Comparison of ENCODE assay signal across 9 cellular contexts in genomic region chr1:42938596-42939184, GRCh38. TPM values are rescaled to one million over a fixed set of nuclear protein-coding genes. Genes with fewer than 3 reads are reported as not detected.
A peak's percentile ranks its signal among the peaks of the same experiment; 100 is the strongest.
DNase-seq lines count a peak whose midpoint lies in the region; ATAC-seq and TF ChIP-seq lines count a peak whose summit lies in the region.
"Had no signal": no experiment of that assay in that cellular context is flagged by ENCODE, and none has a peak within 500 bp of the region (broad histone marks: within the 10 kb centered on the region; RNA-seq: fewer than 3 reads in every experiment).

No MANE protein-coding gene starts in this region.

- TF ChIP-seq CTCF in heart left ventricle (IDR thresholded peaks at IDR 0.05): no peak

- peaks cover 37 to 58% of the 10 kb centered on the region in 2 donors for H3K36me3 Mint-ChIP-seq in activated naive CD4-positive, alpha-beta T cell treated with anti-CD3 and anti-CD28 coated beads, Interleukin-2, amount 50 U/mL, for 72 hours

- H3K27ac ChIP-seq in heart left ventricle (peak overlapping the region in 1 of 12 donors; percentile 73), mucosa of rectum (ENCODE audit: low read depth in 2 of 2, low read length in 2 of 2) (peak overlapping the region; percentile 85 to 87), aorta (ENCODE audit: low read depth in 1 of 2, low read length in 2 of 2) (peak overlapping the region; percentile 1 to 93)
- H3K27ac ChIP-seq: gastroesophageal sphincter had no signal

- intact Hi-C loops in cardiac septum (cut with DNase I): no loop called here
- intact Hi-C loops in heart left ventricle (cut with DNase I): no loop called here
- intact Hi-C loops in aorta (cut with DNase I): no loop called here

- H3K9me3 ChIP-seq in heart left ventricle (no peaks in the 10 kb centered on the region), mucosa of rectum (ENCODE audit: control insufficient read depth in 2 of 2, low read length in 2 of 2) (no peaks in the 10 kb centered on the region), aorta (ENCODE audit: control insufficient read depth, low read length) (no peaks in the 10 kb centered on the region)
- H3K9me3 ChIP-seq: gastroesophageal sphincter had no signal

- no peaks in the 10 kb centered on the region for H3K9me3 Mint-ChIP-seq in activated naive CD4-positive, alpha-beta T cell treated with anti-CD3 and anti-CD28 coated beads, Interleukin-2, amount 50 U/mL, for 72 hours

- H3K4me1 ChIP-seq in heart left ventricle (peaks cover 7 to 93% (median 52%) of the 10 kb centered on the region in 12 donors), mucosa of rectum (ENCODE audit: control insufficient read depth in 2 of 2, insufficient read depth in 2 of 2, low read length in 2 of 2) (peaks cover 73 to 96% of the 10 kb centered on the region in 2 donors), aorta (ENCODE audit: control insufficient read depth in 1 of 2, insufficient read depth in 2 of 2, low read length in 2 of 2) (peaks cover 2 to 4% of the 10 kb centered on the region in 2 donors)

- H3K27ac Mint-ChIP-seq in activated naive CD4-positive, alpha-beta T cell treated with anti-CD3 and anti-CD28 coated beads, Interleukin-2, amount 50 U/mL, for 72 hours: peak overlapping the region; percentile 85 to 88

- H3K9ac ChIP-seq in mucosa of rectum (ENCODE audit: low read depth in 1 of 2, low read length in 2 of 2): peak overlapping the region in 1 of 2 donors; percentile 59

- H3K4me3 ChIP-seq in heart left ventricle (no peak overlapping the region), mucosa of rectum (ENCODE audit: low read length in 2 of 2) (peak overlapping the region; percentile 8 to 28), aorta (ENCODE audit: low read length in 2 of 2) (no peak overlapping the region), H7 (ENCODE audit: insufficient read depth, low read depth, low read length) (no peak overlapping the region)
- H3K4me3 ChIP-seq: gastroesophageal sphincter had no signal

- peak; percentile 72 for DNase-seq in cardiac septum (ENCODE audit: low spot score)
- no peak for DNase-seq in heart left ventricle
- no peak for DNase-seq in activated naive CD4-positive, alpha-beta T cell treated with anti-CD3 and anti-CD28 coated beads, Interleukin-2, amount 50 U/mL, for 72 hours (ENCODE audit: low spot score in 2 of 2)
- peak; percentile 28 to 50 for DNase-seq in aorta
- no peak for DNase-seq in stimulated activated CD4-positive, alpha-beta T cell treated with anti-CD3 and anti-CD28 coated beads, Interleukin-12 subunit alpha, Interleukin-12 subunit beta, amount 100 ng/mL, for 4 hours
- DNase-seq in H7: no peak
- no peak for DNase-seq in GM19238 (ENCODE audit: insufficient read length, low spot score)

- H3K27me3 ChIP-seq in heart left ventricle (no peaks in the 10 kb centered on the region), mucosa of rectum (ENCODE audit: control insufficient read depth in 2 of 2, insufficient read depth in 2 of 2, low read length in 2 of 2) (no peaks in the 10 kb centered on the region), aorta (ENCODE audit: control insufficient read depth in 1 of 2, insufficient read depth in 2 of 2, low read length in 1 of 2) (no peaks in the 10 kb centered on the region), H7 (ENCODE audit: control insufficient read depth, insufficient read depth, low read length) (no peaks in the 10 kb centered on the region)
- H3K27me3 ChIP-seq: gastroesophageal sphincter had no signal

- WGBS in heart left ventricle, 4 donors: 78 to 83% (median 80%) methylated on average over 9 of the region's 9 CpGs
- WGBS in aorta, 2 donors: 73 to 77% methylated on average over 9 of the region's 9 CpGs

- ATAC-seq in heart left ventricle: no peak
- no peak for ATAC-seq in activated naive CD4-positive, alpha-beta T cell treated with anti-CD3 and anti-CD28 coated beads, Interleukin-2, amount 50 U/mL, for 72 hours
- ATAC-seq in aorta (ENCODE audit: low FRiP score): no peak
- ATAC-seq: gastroesophageal sphincter had no signal

- H3K36me3 ChIP-seq in heart left ventricle (peaks cover 0 to 12% (median 0%) of the 10 kb centered on the region in 9 donors), mucosa of rectum (ENCODE audit: control insufficient read depth in 2 of 2, insufficient read depth in 2 of 2, low read length in 2 of 2) (peaks cover 3 to 6% of the 10 kb centered on the region in 2 donors), aorta (ENCODE audit: control insufficient read depth in 1 of 2, insufficient read depth in 2 of 2, low read length in 1 of 2) (no peaks in the 10 kb centered on the region), H7 (replicated peaks; ENCODE audit: control insufficient read depth, insufficient read depth, low read length) (peaks cover 68% of the 10 kb centered on the region)

- TF ChIP-seq POLR2A in heart left ventricle (IDR thresholded peaks at IDR 0.05): no peak

RNA-seq across cellular contexts. Expression of gene SLC2A1, which starts 20.0 kb away (rescaled TPM):
- total RNA-seq in cardiac septum (31.9 TPM), heart left ventricle (10 to 100 TPM; 19.0 to 88.1 (median 29.9) TPM), aorta (100 to 1,000 TPM in 1 of 2 donors, 10 to 100 TPM in 1; 87.7 to 124 TPM)
- polyA plus RNA-seq in heart left ventricle (100 to 1,000 TPM in 1 of 2 donors, 10 to 100 TPM in 1; 10.6 to 196 TPM), aorta (10 to 100 TPM in 1 of 2 donors, 1 to 10 TPM in 1; 6.4 to 11.6 TPM)
- total RNA-seq in activated naive CD4-positive, alpha-beta T cell treated with anti-CD3 and anti-CD28 coated beads, Interleukin-2, amount 50 U/mL, for 72 hours: 100 to 1,000 TPM in 1 of 2 donors, 10 to 100 TPM in 1; 39.9 to 121 TPM
- total RNA-seq in H7 (2014; rRNA removed; shearing (Covaris generic)): 90.9 and 93.7 TPM in 2 replicates

Comparison
In these comparisons a context has a peak if more than half of its experiments do, and no peak if none do; other contexts are left out.
1. DNase-seq: peak in cardiac septum (single experiment) and aorta (2 of 2); none in heart left ventricle (0 of 5), activated naive CD4-positive, alpha-beta T cell treated with anti-CD3 and anti-CD28 coated beads, Interleukin-2, amount 50 U/mL, for 72 hours (0 of 2), stimulated activated CD4-positive, alpha-beta T cell treated with anti-CD3 and anti-CD28 coated beads, Interleukin-12 subunit alpha, Interleukin-12 subunit beta, amount 100 ng/mL, for 4 hours (single experiment), H7 (single experiment) and GM19238 (single experiment).
2. H3K4me3 ChIP-seq: peak in mucosa of rectum (2 of 2); none in heart left ventricle (0 of 12), aorta (0 of 2) and H7 (single experiment).